7 cellular contexts compared by ENCODE assay signal in genomic region chr19:13037161-13037560, GRCh38. TPM values are rescaled to one million over a fixed set of nuclear protein-coding genes. Genes with fewer than 3 reads are reported as not detected.
DNase-seq lines count a peak whose midpoint lies in the region; ATAC-seq, FAIRE-seq and TF ChIP-seq lines count a peak whose summit lies in the region.

No MANE protein-coding gene starts in this region.

- H3K9ac ChIP-seq in keratinocyte (ENCODE audit: control insufficient read depth, extremely low read depth, insufficient read depth, low read length), result peak overlapping the region; percentile 64

- peaks cover 0 to 8% (median 0%) of the 10 kb centered on the region in 4 donors for H3K4me1 Mint-ChIP-seq in naive thymus-derived CD8-positive, alpha-beta T cell

- DNase-seq in HTR-8/SVneo (ENCODE audit: insufficient read length, low spot score), result peak; percentile 89
- DNase-seq in keratinocyte (ENCODE audit: low read depth, low spot score), result no peak
- no peak for DNase-seq in thoracic aorta (ENCODE audit: low spot score)
- no peak for DNase-seq in naive thymus-derived CD8-positive, alpha-beta T cell
- DNase-seq in NCI-H1930 (lab: John Stamatoyannopoulos, UW), result no peak

- H3K27me3 Mint-ChIP-seq in naive thymus-derived CD8-positive, alpha-beta T cell, result peaks cover 0 to 2% (median 0%) of the 10 kb centered on the region in 5 donors

- no peaks in the 10 kb centered on the region for H3K27me3 ChIP-seq in keratinocyte (ENCODE audit: control insufficient read depth, extremely low read depth, insufficient read depth, low read length)
- H3K27me3 ChIP-seq in thoracic aorta (replicated peaks; ENCODE audit: insufficient read depth), result no peaks in the 10 kb centered on the region

- H4K20me1 ChIP-seq in keratinocyte (ENCODE audit: control insufficient read depth, extremely low read depth, insufficient read depth, low read length), result no peaks in the 10 kb centered on the region

- H3K4me2 ChIP-seq in keratinocyte (ENCODE audit: control insufficient read depth, extremely low read depth, insufficient read depth, low read depth, low read length), result peak overlapping the region; percentile 87

- H3K79me2 ChIP-seq in keratinocyte (ENCODE audit: control insufficient read depth, insufficient read depth, low read length), result peaks cover 60% of the 10 kb centered on the region

- H3K4me3 ChIP-seq in keratinocyte (ENCODE audit: control insufficient read depth in 2 of 3, extremely low read depth in 1 of 3, insufficient read depth in 2 of 3, low read depth in 1 of 3, low read length in 3 of 3) (peak overlapping the region in 2 of 3 experiments; percentile 23 to 39), thoracic aorta (no peak overlapping the region)

- POLR2A ChIA-PET in naive thymus-derived CD8-positive, alpha-beta T cell (lab: Charles Lee), result no interaction called here

- peaks cover 0 to 18% of the 10 kb centered on the region in 2 experiments for H3K36me3 ChIP-seq in keratinocyte (ENCODE audit: control insufficient read depth in 2 of 2, extremely low read depth in 1 of 2, insufficient read depth in 2 of 2, low read length in 2 of 2)
- H3K36me3 ChIP-seq in thoracic aorta, result no peaks in the 10 kb centered on the region

- no peaks in the 10 kb centered on the region for H3K9me3 Mint-ChIP-seq in naive thymus-derived CD8-positive, alpha-beta T cell

- TF ChIP-seq CTCF in keratinocyte (optimal IDR thresholded peaks at IDR 0.05 in 1 of 3, IDR thresholded peaks at IDR 0.05 in 1 of 3, conservative IDR thresholded peaks at IDR 0.05 in 1 of 3; ENCODE audit: extremely low read depth in 1 of 3, insufficient read depth in 2 of 3, low read length in 3 of 3) (no peak), thoracic aorta (IDR thresholded peaks at IDR 0.05) (no peak)

- no peak overlapping the region for H3K4me3 Mint-ChIP-seq in naive thymus-derived CD8-positive, alpha-beta T cell

- dilution Hi-C loops in keratinocyte (cut with MboI; ENCODE audit: extremely low pct_ligation_motif_present, low sequenced_read_pairs), result no loop called here

- H3K36me3 Mint-ChIP-seq in naive thymus-derived CD8-positive, alpha-beta T cell, result no peaks in the 10 kb centered on the region

- FAIRE-seq in HTR-8/SVneo (lab: Jason Lieb, UNC) (peak; percentile 79), keratinocyte (lab: Jason Lieb, UNC) (no peak)

- H3K27ac Mint-ChIP-seq in naive thymus-derived CD8-positive, alpha-beta T cell, result no peak overlapping the region

- H3K4me1 ChIP-seq in keratinocyte (ENCODE audit: control insufficient read depth, extremely low read depth, insufficient read depth, low read length) (peaks cover 88% of the 10 kb centered on the region), thoracic aorta (ENCODE audit: control insufficient read depth in 1 of 2, low read depth in 2 of 2) (peaks cover 75 to 100% of the 10 kb centered on the region in 2 donors)

- ATAC-seq in thoracic aorta (ENCODE audit: insufficient number of reproducible peaks, low FRiP score, low read depth) (peak; percentile 39), HG03521 (IDR thresholded peaks at IDR 0.05; ENCODE audit: unreplicated experiment) (no peak)
- no peak for ATAC-seq in naive thymus-derived CD8-positive, alpha-beta T cell

- H3K9me3 ChIP-seq in keratinocyte (ENCODE audit: control insufficient read depth, low read depth, low read length), result no peaks in the 10 kb centered on the region
- H3K9me3 ChIP-seq in thoracic aorta, result no peaks in the 10 kb centered on the region

- H3K9me1 ChIP-seq in keratinocyte (ENCODE audit: control insufficient read depth, extremely low read depth, insufficient read depth, low read length), result peaks cover 14% of the 10 kb centered on the region

- no peak overlapping the region for H2AFZ ChIP-seq in keratinocyte (ENCODE audit: control insufficient read depth, low read length)

- H3K27ac ChIP-seq in angular gyrus (ENCODE audit: low read depth, low read length) (peak overlapping the region; percentile 85), keratinocyte (ENCODE audit: control insufficient read depth, insufficient read depth, low read length) (peak overlapping the region; percentile 92), thoracic aorta (peak overlapping the region; percentile 98 to 99)

RNA-seq across cellular contexts. Expression of gene NFIX, which starts 41.9 kb away (rescaled TPM):
- polyA plus RNA-seq in keratinocyte, result 3.1 to 21.4 TPM (median 5.2 TPM) in 3 replicates
- 13.1 TPM for polyA plus RNA-seq in keratinocyte (2011; ENCODE audit: low read depth)
- 8.8 and 19.1 TPM in 2 replicates for polyA plus RNA-seq in keratinocyte (2011; cell fraction: cytosol; rRNA removed)
- 16.8 and 22.7 TPM in 2 replicates for polyA plus RNA-seq in keratinocyte (2011; cell fraction: nucleus; rRNA removed)
- 11.9 and 50.9 TPM in 2 replicates for polyA plus RNA-seq in keratinocyte (2012; ENCODE audit: low replicate concordance)
- polyA minus RNA-seq in keratinocyte, result 8.7 to 101 TPM (median 9.2 TPM) in 3 replicates
- polyA minus RNA-seq in keratinocyte (2011; cell fraction: cytosol; rRNA and poly(A)+ RNA removed), result 22.1 TPM
- 9.8 and 16.2 TPM in 2 replicates for polyA minus RNA-seq in keratinocyte (2011; cell fraction: nucleus; rRNA and poly(A)+ RNA removed)
- total RNA-seq in thoracic aorta, result 100 to 1,000 TPM; 126 to 145 TPM
- 1 to 10 TPM; 4.9 to 8.6 TPM for total RNA-seq in naive thymus-derived CD8-positive, alpha-beta T cell
- polyA plus RNA-seq in naive thymus-derived CD8-positive, alpha-beta T cell, result 1 to 10 TPM in 1 of 3 donors, under 1 TPM in 1, not detected in 1; 0.68 to 1.5 TPM

Comparison
In these comparisons a context has a peak if more than half of its experiments do, and no peak if none do; other contexts are left out.
1. RNA of gene NFIX, which starts 41.9 kb away (total RNA-seq): 126 to 145 TPM in thoracic aorta; 4.9 to 8.6 TPM in naive thymus-derived CD8-positive, alpha-beta T cell; every median in the first group is over 10 times any median in the second.
2. Peak in every context shown above with its lines, with median percentiles within 50 percentile points of each other: H3K27ac ChIP-seq.